16 cellular contexts compared by ENCODE assay signal in genomic region chr17:199195-199604, GRCh38. TPM values are rescaled to one million over a fixed set of nuclear protein-coding genes. Genes with fewer than 3 reads are reported as not detected.
A peak's percentile ranks its signal among the peaks of the same experiment; 100 is the strongest.
DNase-seq lines count a peak whose midpoint lies in the region; ATAC-seq and TF ChIP-seq lines count a peak whose summit lies in the region.
"Had no signal": no experiment of that assay in that cellular context is flagged by ENCODE, and none has a peak within 500 bp of the region (broad histone marks: within the 10 kb centered on the region; RNA-seq: fewer than 3 reads in every experiment).

No MANE protein-coding gene starts in this region.

- TF ChIP-seq CTCF in left ventricle myocardium inferior (IDR thresholded peaks at IDR 0.05; ENCODE audit: borderline replicate concordance) (no peak), parathyroid adenoma (IDR thresholded peaks at IDR 0.05) (no peak)

- no peak for ATAC-seq in HG03159 (IDR thresholded peaks at IDR 0.05; ENCODE audit: unreplicated experiment)
- no peak for ATAC-seq in GM21529 (IDR thresholded peaks at IDR 0.05; ENCODE audit: unreplicated experiment)
- no peak for ATAC-seq in HG03097 (IDR thresholded peaks at IDR 0.05; ENCODE audit: low FRiP score, unreplicated experiment)
- ATAC-seq: activated CD4-positive, CD25-positive, alpha-beta regulatory T cell treated with anti-CD3 and anti-CD28 coated beads, Interleukin-2, amount 50 U/mL, for 24 hours had no signal

- no peaks in the 10 kb centered on the region for H3K79me2 ChIP-seq in parathyroid adenoma

- no peaks in the 10 kb centered on the region for H4K20me1 ChIP-seq in BLaER1

- peak overlapping the region; percentile 42 for H3K4me2 ChIP-seq in BLaER1
- H3K4me2 ChIP-seq in parathyroid adenoma (ENCODE audit: low read length): no peak overlapping the region
- H3K4me2 ChIP-seq: PC-9 had no signal

- no peak overlapping the region for H3K4me3 ChIP-seq in BLaER1
- peak overlapping the region; percentile 40 for H3K4me3 ChIP-seq in left ventricle myocardium inferior
- H3K4me3 ChIP-seq in parathyroid adenoma (ENCODE audit: low read depth, low read length): no peak overlapping the region
- H3K4me3 ChIP-seq: PC-9, transverse colon had no signal

- H3K9ac ChIP-seq in BLaER1 (no peak overlapping the region), parathyroid adenoma (no peak overlapping the region)

- H2AFZ ChIP-seq in parathyroid adenoma: no peak overlapping the region
- H2AFZ ChIP-seq: PC-9 had no signal

- peak; percentile 22 for DNase-seq in UCSD-AML1 (lab: John Stamatoyannopoulos, UW; ENCODE audit: unreplicated experiment)
- DNase-seq in left ventricle myocardium inferior: no peak
- DNase-seq in amniotic stem cell (lab: John Stamatoyannopoulos, UW): no peak
- DNase-seq: glutamatergic neuron; left colon; NCI-H1092; NCI-H446; PC-9; stimulated activated CD4-positive, alpha-beta T cell treated with anti-CD3 and anti-CD28 coated beads, Interleukin-15, amount 100 ng/mL, for 24 hours; transverse colon had no signal

- H3K4me1 ChIP-seq in BLaER1 (peaks cover 25% of the 10 kb centered on the region), left ventricle myocardium inferior (peaks cover 31% of the 10 kb centered on the region), parathyroid adenoma (no peaks in the 10 kb centered on the region)

- intact Hi-C loops in left ventricle myocardium inferior (cut with micrococcal nuclease): no loop called here

- no peaks in the 10 kb centered on the region for H3K36me3 ChIP-seq in BLaER1
- no peaks in the 10 kb centered on the region for H3K36me3 ChIP-seq in left ventricle myocardium inferior
- no peaks in the 10 kb centered on the region for H3K36me3 ChIP-seq in parathyroid adenoma (ENCODE audit: control insufficient read depth, insufficient read depth, low read length)
- H3K36me3 ChIP-seq: transverse colon had no signal

- H3K27me3 ChIP-seq in BLaER1 (no peaks in the 10 kb centered on the region), left ventricle myocardium inferior (ENCODE audit: low read depth) (peaks cover 40% of the 10 kb centered on the region), parathyroid adenoma (ENCODE audit: control insufficient read depth, insufficient read depth, low read length) (peaks cover 4% of the 10 kb centered on the region)

- H3K9me3 ChIP-seq in BLaER1 (peaks cover 10% of the 10 kb centered on the region), left ventricle myocardium inferior (replicated peaks) (no peaks in the 10 kb centered on the region), parathyroid adenoma (ENCODE audit: control insufficient read depth, low read length) (no peaks in the 10 kb centered on the region)
- H3K9me3 ChIP-seq: transverse colon had no signal

- H3K27ac ChIP-seq in BLaER1 (no peak overlapping the region), left ventricle myocardium inferior (replicated peaks) (peak overlapping the region; percentile 52), parathyroid adenoma (peak overlapping the region; percentile 19)
- H3K27ac ChIP-seq: PC-9, transverse colon had no signal

RNA-seq across cellular contexts. Expression of gene DOC2B, which starts 17.8 kb away (rescaled TPM):
- total RNA-seq in left ventricle myocardium inferior: 2.7 TPM
- total RNA-seq: PC-9 had no signal
